ENCODE assay signal across 13 cellular contexts in genomic region chr2:151862688-151863087, GRCh38. TPM values are rescaled to one million over a fixed set of nuclear protein-coding genes. Genes with fewer than 3 reads are reported as not detected.
DNase-seq lines count a peak whose midpoint lies in the region; ATAC-seq and TF ChIP-seq lines count a peak whose summit lies in the region.
"Had no signal": no experiment of that assay in that cellular context is flagged by ENCODE, and none has a peak within 500 bp of the region (broad histone marks: within the 10 kb centered on the region; RNA-seq: fewer than 3 reads in every experiment).

No MANE protein-coding gene starts in this region.

- peaks cover 0 to 12% (median 5%) of the 10 kb centered on the region in 4 donors for H3K4me1 ChIP-seq in esophagus muscularis mucosa
- H3K4me1 ChIP-seq: SJSA1, tibial nerve had no signal

- no peak for TF ChIP-seq EP300 in esophagus muscularis mucosa (IDR thresholded peaks at IDR 0.05)

- H3K4me3 ChIP-seq in esophagus muscularis mucosa (no peak overlapping the region), WERI-Rb-1 (ENCODE audit: low read depth, low read length) (no peak overlapping the region)
- H3K4me3 ChIP-seq: SJSA1, tibial nerve had no signal

- no peaks in the 10 kb centered on the region for H3K36me3 ChIP-seq in esophagus muscularis mucosa
- H3K36me3 ChIP-seq in WERI-Rb-1: no peaks in the 10 kb centered on the region
- H3K36me3 ChIP-seq: SJSA1, tibial nerve had no signal

- DNase-seq in GM20000 (ENCODE audit: low spot score) (peak; percentile 76), NCI-H510A (lab: John Stamatoyannopoulos, UW) (peak; percentile 39), esophagus muscularis mucosa (ENCODE audit: extremely low spot score) (no peak), WERI-Rb-1 (no peak), SIG-M5 treated with dmso at 0.1 percent for 504 hours (lab: John Stamatoyannopoulos, UW; ENCODE audit: unreplicated experiment) (no peak)
- no peak for DNase-seq in central memory CD4-positive, alpha-beta T cell
- DNase-seq: CD4-positive, alpha-beta T cell; HCEC 1CT; stimulated activated CD4-positive, alpha-beta T cell treated with anti-CD3 and anti-CD28 coated beads, Interleukin-1b, Interleukin-23, amount 100 ng/mL, for 48 hours had no signal

- no peak for TF ChIP-seq CTCF in GM20000 (IDR thresholded peaks at IDR 0.05; ENCODE audit: extremely low read depth, missing control alignments)
- no peak for TF ChIP-seq CTCF in esophagus muscularis mucosa (IDR thresholded peaks at IDR 0.05)
- no peak for TF ChIP-seq CTCF in WERI-Rb-1 (IDR thresholded peaks at IDR 0.05; ENCODE audit: low read depth, low read length)

- H3K9me3 ChIP-seq in esophagus muscularis mucosa (no peaks in the 10 kb centered on the region), WERI-Rb-1 (ENCODE audit: severe bottlenecking) (no peaks in the 10 kb centered on the region)
- H3K9me3 ChIP-seq: SJSA1, tibial nerve had no signal

- WGBS in esophagus muscularis mucosa: 100% methylated on average over 3 of the region's 3 CpGs

- TF ChIP-seq POLR2A in esophagus muscularis mucosa (IDR thresholded peaks at IDR 0.05; ENCODE audit: low read depth): no peak

- intact Hi-C loops in esophagus muscularis mucosa (cut with DNase I): no loop called here

- H3K27ac ChIP-seq in esophagus muscularis mucosa (replicated peaks in 1 of 4) (no peak overlapping the region), WERI-Rb-1 (no peak overlapping the region)
- H3K27ac ChIP-seq: SJSA1, tibial nerve had no signal

- ATAC-seq in GM18502 (IDR thresholded peaks at IDR 0.05; ENCODE audit: poor library complexity, unreplicated experiment) (peak; percentile 99), HG03060 (IDR thresholded peaks at IDR 0.05; ENCODE audit: low read depth, unreplicated experiment) (peak; percentile 99)

- no peaks in the 10 kb centered on the region for H3K27me3 ChIP-seq in esophagus muscularis mucosa
- no peaks in the 10 kb centered on the region for H3K27me3 ChIP-seq in WERI-Rb-1 (ENCODE audit: insufficient read depth, low read depth, severe bottlenecking)
- H3K27me3 ChIP-seq: tibial nerve had no signal

RNA-seq across cellular contexts. Expression of gene ARL5A, which starts 34.5 kb away (rescaled TPM):
- total RNA-seq in esophagus muscularis mucosa: 10 to 100 TPM; 60.1 to 82.2 (median 64.3) TPM

Comparison
In these comparisons a context has a peak if more than half of its experiments do, and no peak if none do; other contexts are left out.
1. DNase-seq: peak in GM20000 (single experiment) and NCI-H510A (single experiment); none in central memory CD4-positive, alpha-beta T cell (single experiment), esophagus muscularis mucosa (single experiment), WERI-Rb-1 (single experiment) and SIG-M5 treated with dmso at 0.1 percent for 504 hours (single experiment).